ENCODE assay signal across 8 cellular contexts in genomic region chr3:187139126-187139894, GRCh38. TPM values are rescaled to one million over a fixed set of nuclear protein-coding genes. Genes with fewer than 3 reads are reported as not detected.
DNase-seq lines count a peak whose midpoint lies in the region; ATAC-seq and TF ChIP-seq lines count a peak whose summit lies in the region.

TSS of gene RPL39L (minus strand) at chr3:187139496. CDS start at chr3:187121300, 18,196 bp downstream.

- peak within 1 kb of the TSS; percentile 78 for H3K27ac ChIP-seq in CD8-positive, alpha-beta memory T cell (ENCODE audit: low read depth, low read length)
- peak within 1 kb of the TSS; percentile 86 for H3K27ac ChIP-seq in OCI-LY7 (ENCODE audit: low read depth, low read length, poor library complexity, severe bottlenecking)

- DNase-seq in CD8-positive, alpha-beta memory T cell, result peak; percentile 89 to 94 (median 90)
- peak; percentile 98 for DNase-seq in OCI-LY7 (ENCODE audit: low spot score)
- peak; percentile 85 for DNase-seq in activated T-helper 1 cell treated with Interleukin-2 at 50 U/mL for 16 hours (ENCODE audit: low read depth)
- DNase-seq in fibroblast of pulmonary artery (ENCODE audit: low read depth), result peak; percentile 87
- DNase-seq in nephron progenitor cell, result peak; percentile 84
- peak; percentile 94 to 95 for DNase-seq in stimulated activated naive CD8-positive, alpha-beta T cell treated with anti-CD3 and anti-CD28 coated beads, Interleukin-15, amount 100 ng/mL, for 72 hours

- H4K20me1 ChIP-seq in OCI-LY7 (ENCODE audit: insufficient read depth, low read length), result no peaks in the 10 kb centered on the region

- peak within 1 kb of the TSS; percentile 83 to 97 (median 90) for H3K4me3 Mint-ChIP-seq in CD8-positive, alpha-beta memory T cell
- H3K4me3 Mint-ChIP-seq in nephron progenitor cell, result peak within 1 kb of the TSS; percentile 88
- H3K4me3 Mint-ChIP-seq in stimulated activated naive CD8-positive, alpha-beta T cell treated with anti-CD3 and anti-CD28 coated beads, Interleukin-15, amount 100 ng/mL, for 72 hours, result peak within 1 kb of the TSS; percentile 84 to 87

- no peaks in the 10 kb centered on the region for H3K9me3 ChIP-seq in CD8-positive, alpha-beta memory T cell (ENCODE audit: low read length)
- H3K9me3 ChIP-seq in OCI-LY7 (ENCODE audit: low read length), result peaks cover 44% of the 10 kb centered on the region

- H3K4me3 ChIP-seq in CD8-positive, alpha-beta memory T cell (ENCODE audit: low read length), result peak within 1 kb of the TSS; percentile 83
- peak within 1 kb of the TSS; percentile 75 for H3K4me3 ChIP-seq in OCI-LY7 (ENCODE audit: low read depth, low read length, poor library complexity, severe bottlenecking)
- peak within 1 kb of the TSS; percentile 72 for H3K4me3 ChIP-seq in fibroblast of pulmonary artery (replicated peaks; ENCODE audit: low read depth, low read length)

- peak within 1 kb of the TSS; percentile 86 for H2AFZ ChIP-seq in OCI-LY7 (ENCODE audit: low read length)

- H3K4me1 ChIP-seq in CD8-positive, alpha-beta memory T cell (ENCODE audit: insufficient read depth, low read length), result peaks cover 14% of the 10 kb centered on the region
- H3K4me1 ChIP-seq in OCI-LY7 (ENCODE audit: insufficient read depth, low read length, poor library complexity, severe bottlenecking), result peaks cover 15% of the 10 kb centered on the region

- CTCF ChIA-PET in CD8-positive, alpha-beta memory T cell (lab: Charles Lee), result interaction anchor here (0.8 to 5.2 kb wide), 37 partner anchors 8 to 569 kb away, joined by 3 to 53 read pairs (median 4); partner anchors contain the start of genes DNAJB11, RTP4 and ST6GAL1
- CTCF ChIA-PET in OCI-LY7 (lab: Charles Lee; ENCODE audit: unreplicated experiment), result interaction anchor here (0.5 to 1.9 kb wide), 9 partner anchors 10 to 513 kb away, joined by 3 to 9 read pairs (median 4); no protein-coding TSS in a partner anchor

- intact Hi-C loops in OCI-LY7 (cut with micrococcal nuclease; ENCODE audit: unreplicated experiment), result loop anchor here (5.0 kb wide), 2 partner anchors 112 to 127 kb away; no protein-coding TSS in a partner anchor

- H3K27me3 Mint-ChIP-seq in CD8-positive, alpha-beta memory T cell, result no peaks in the 10 kb centered on the region
- H3K27me3 Mint-ChIP-seq in nephron progenitor cell (ENCODE audit: low read depth, poor library complexity), result peaks cover 15% of the 10 kb centered on the region
- H3K27me3 Mint-ChIP-seq in stimulated activated naive CD8-positive, alpha-beta T cell treated with anti-CD3 and anti-CD28 coated beads, Interleukin-15, amount 100 ng/mL, for 72 hours, result no peaks in the 10 kb centered on the region

- peaks cover 14% of the 10 kb centered on the region; the same call in 1 of the 2 replicates for H3K79me2 ChIP-seq in OCI-LY7 (ENCODE audit: insufficient read depth, low read depth, low read length)

- BruUV-seq in OCI-LY7 (replicated peaks; lab: Mats Ljungman, UMichigan), result no TSS peak

- no peaks in the 10 kb centered on the region for H3K27me3 ChIP-seq in CD8-positive, alpha-beta memory T cell (ENCODE audit: insufficient read depth, low read length, poor library complexity, severe bottlenecking)

- H3K9me3 Mint-ChIP-seq in CD8-positive, alpha-beta memory T cell, result peaks cover 2 to 8% (median 4%) of the 10 kb centered on the region in 5 donors
- H3K9me3 Mint-ChIP-seq in nephron progenitor cell, result peaks cover 47% of the 10 kb centered on the region
- peaks cover 17 to 29% of the 10 kb centered on the region in 2 donors for H3K9me3 Mint-ChIP-seq in stimulated activated naive CD8-positive, alpha-beta T cell treated with anti-CD3 and anti-CD28 coated beads, Interleukin-15, amount 100 ng/mL, for 72 hours

- POLR2A ChIA-PET in CD8-positive, alpha-beta memory T cell (lab: Charles Lee), result interaction anchor here (0.5 to 2.1 kb wide), 14 partner anchors 8 to 569 kb away, joined by 3 to 10 read pairs (median 4); partner anchors contain the start of genes DNAJB11 and EIF4A2
- POLR2A ChIA-PET in OCI-LY7 (lab: Charles Lee), result interaction anchor here (0.5 to 3.5 kb wide), 25 partner anchors 9 to 803 kb away, joined by 3 to 27 read pairs (median 3); no protein-coding TSS in a partner anchor

- peaks cover 15 to 27% (median 19%) of the 10 kb centered on the region in 3 donors for H3K4me1 Mint-ChIP-seq in CD8-positive, alpha-beta memory T cell
- H3K4me1 Mint-ChIP-seq in nephron progenitor cell, result peaks cover 9% of the 10 kb centered on the region
- H3K4me1 Mint-ChIP-seq in stimulated activated naive CD8-positive, alpha-beta T cell treated with anti-CD3 and anti-CD28 coated beads, Interleukin-15, amount 100 ng/mL, for 72 hours, result peaks cover 26% of the 10 kb centered on the region

- H3K36me3 ChIP-seq in CD8-positive, alpha-beta memory T cell (ENCODE audit: insufficient read depth, low read length), result no peaks in the 10 kb centered on the region
- peaks cover 32% of the 10 kb centered on the region for H3K36me3 ChIP-seq in OCI-LY7 (ENCODE audit: insufficient read depth, low read length)

- ATAC-seq in GM19372 (IDR thresholded peaks at IDR 0.05; ENCODE audit: low read depth, unreplicated experiment) (peak; percentile 95), HG03521 (IDR thresholded peaks at IDR 0.05; ENCODE audit: unreplicated experiment) (peak; percentile 96)
- peak; percentile 97 for ATAC-seq in stimulated activated naive CD8-positive, alpha-beta T cell treated with anti-CD3 and anti-CD28 coated beads, Interleukin-15, amount 100 ng/mL, for 72 hours

- H3K4me2 ChIP-seq in OCI-LY7 (ENCODE audit: low read length), result peak within 1 kb of the TSS; percentile 87

- peaks cover 4 to 19% (median 4%) of the 10 kb centered on the region in 3 donors for H3K36me3 Mint-ChIP-seq in CD8-positive, alpha-beta memory T cell
- H3K36me3 Mint-ChIP-seq in nephron progenitor cell (ENCODE audit: low read depth), result peaks cover 41% of the 10 kb centered on the region

- H3K9me2 ChIP-seq in OCI-LY7 (ENCODE audit: insufficient read depth, low read length), result no peaks in the 10 kb centered on the region

- peak within 1 kb of the TSS; percentile 86 to 96 (median 93) for H3K27ac Mint-ChIP-seq in CD8-positive, alpha-beta memory T cell
- peak within 1 kb of the TSS; percentile 79 for H3K27ac Mint-ChIP-seq in nephron progenitor cell
- peak within 1 kb of the TSS; percentile 93 to 97 for H3K27ac Mint-ChIP-seq in stimulated activated naive CD8-positive, alpha-beta T cell treated with anti-CD3 and anti-CD28 coated beads, Interleukin-15, amount 100 ng/mL, for 72 hours

- TF ChIP-seq CTCF in OCI-LY7 (conservative IDR thresholded peaks at IDR 0.05; ENCODE audit: low read length), result peak; percentile 99
- TF ChIP-seq CTCF in fibroblast of pulmonary artery (IDR thresholded peaks at IDR 0.05; ENCODE audit: low read length, missing control alignments), result peak; percentile 85
- peak; percentile 90 for TF ChIP-seq CTCF in nephron progenitor cell (IDR thresholded peaks at IDR 0.05)

RNA-seq across cellular contexts. Expression of gene RPL39L, which starts in this region (rescaled TPM):
- total RNA-seq in CD8-positive, alpha-beta memory T cell, result 10 to 100 TPM; 11.3 to 13.1 TPM
- 10.3 TPM for polyA plus RNA-seq in CD8-positive, alpha-beta memory T cell
- total RNA-seq in OCI-LY7 (2014; rRNA removed; shearing (Covaris generic)), result 79.2 and 92.2 TPM in 2 replicates
- 46.2 and 46.5 TPM in 2 replicates for total RNA-seq in OCI-LY7 (2022)

Comparison
In these comparisons a context has a peak if more than half of its experiments do, and no peak if none do; other contexts are left out.
1. Peak in every context shown above with its lines: DNase-seq, ATAC-seq, H3K4me3 ChIP-seq and H3K27ac ChIP-seq.